In genomic region chr14:92121207-92121669, GRCh38 we compare ENCODE assay signal across 1 cellular context.
A peak's percentile ranks its signal among the peaks of the same experiment; 100 is the strongest.
TF ChIP-seq lines count a peak whose summit lies in the region.

No MANE protein-coding gene starts in this region.

TF ChIP-seq in HepG2, 621 proteins besides CTCF, POLR2A, EP300 and RAD21 (continues in another document):
- no peak for TF ChIP-seq USF2 (IDR thresholded peaks at IDR 0.05; ENCODE audit: low read depth, low read length)
- no peak for TF ChIP-seq USF2 (CRISPR knock-in tag; IDR thresholded peaks at IDR 0.05; ENCODE audit: borderline replicate concordance)
- no peak; the same call in 1 of the 2 replicates for TF ChIP-seq ZNF333 (CRISPR knock-in tag; IDR thresholded peaks at IDR 0.05; ENCODE audit: borderline replicate concordance)
- no peak for TF ChIP-seq ZNF329 (CRISPR knock-in tag; IDR thresholded peaks at IDR 0.05; ENCODE audit: low read depth)
- TF ChIP-seq SAP130 (CRISPR knock-in tag; IDR thresholded peaks at IDR 0.05; ENCODE audit: low read depth) = peak; percentile 62
- no peak for TF ChIP-seq ZBTB46 (CRISPR knock-in tag; IDR thresholded peaks at IDR 0.05; ENCODE audit: borderline replicate concordance)
- TF ChIP-seq SIN3A (IDR thresholded peaks at IDR 0.05; ENCODE audit: borderline replicate concordance, low read depth, low read length) = 0 out of 2 replicates have a peak, but pooled peaks have one; percentile 6
- 0 out of 2 replicates have a peak, but pooled peaks have one; percentile 0 for TF ChIP-seq MEIS2 (CRISPR knock-in tag; IDR thresholded peaks at IDR 0.05)
- no peak for TF ChIP-seq NFRKB (IDR thresholded peaks at IDR 0.05)
- TF ChIP-seq KMT2B (CRISPR knock-in tag; IDR thresholded peaks at IDR 0.05) = no peak
- no peak for TF ChIP-seq ZNF691 (CRISPR knock-in tag; IDR thresholded peaks at IDR 0.05; ENCODE audit: borderline replicate concordance, low read depth)
- TF ChIP-seq ZC3H13 (CRISPR knock-in tag; IDR thresholded peaks at IDR 0.05) = 0 out of 2 replicates have a peak, but pooled peaks have one; percentile 9
- TF ChIP-seq RFX5 (IDR thresholded peaks at IDR 0.05; ENCODE audit: low read depth, low read length) = no peak
- TF ChIP-seq ZNF75D (CRISPR knock-in tag; IDR thresholded peaks at IDR 0.05; ENCODE audit: borderline replicate concordance) = no peak
- TF ChIP-seq, protein P1, sequence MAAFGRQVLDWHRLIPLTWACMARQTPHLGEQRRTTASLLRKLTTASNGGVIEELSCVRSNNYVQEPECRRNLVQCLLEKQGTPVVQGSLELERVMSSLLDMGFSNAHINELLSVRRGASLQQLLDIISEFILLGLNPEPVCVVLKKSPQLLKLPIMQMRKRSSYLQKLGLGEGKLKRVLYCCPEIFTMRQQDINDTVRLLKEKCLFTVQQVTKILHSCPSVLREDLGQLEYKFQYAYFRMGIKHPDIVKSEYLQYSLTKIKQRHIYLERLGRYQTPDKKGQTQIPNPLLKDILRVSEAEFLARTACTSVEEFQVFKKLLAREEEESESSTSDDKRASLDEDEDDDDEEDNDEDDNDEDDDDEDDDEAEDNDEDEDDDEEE (CRISPR knock-in tag; IDR thresholded peaks at IDR 0.05) = no peak
- no peak for TF ChIP-seq ZNF431 (CRISPR knock-in tag; IDR thresholded peaks at IDR 0.05; ENCODE audit: borderline replicate concordance, low read depth)
- peak; percentile 10; the same call in 1 of the 2 replicates for TF ChIP-seq ZNF160 (CRISPR knock-in tag; IDR thresholded peaks at IDR 0.05)
- 0 out of 2 replicates have a peak, but pooled peaks have one; percentile 27 for TF ChIP-seq REXO4 (CRISPR knock-in tag; IDR thresholded peaks at IDR 0.05; ENCODE audit: borderline replicate concordance)
- peak; percentile 20 for TF ChIP-seq SRSF1 (optimal IDR thresholded peaks at IDR 0.05; ENCODE audit: low read depth, low read length)
- no peak for TF ChIP-seq ZNF180 (CRISPR knock-in tag; IDR thresholded peaks at IDR 0.05; ENCODE audit: borderline replicate concordance, low read depth)
- TF ChIP-seq PHF8 (CRISPR knock-in tag; IDR thresholded peaks at IDR 0.05) = peak; percentile 68
- TF ChIP-seq ZNF138 (CRISPR knock-in tag; IDR thresholded peaks at IDR 0.05; ENCODE audit: low read depth) = no peak
- no peak for TF ChIP-seq MTF1 (CRISPR knock-in tag; IDR thresholded peaks at IDR 0.05)
- no peak for TF ChIP-seq ZNF282 (IDR thresholded peaks at IDR 0.05; ENCODE audit: partially characterized antibody)
- TF ChIP-seq SPEN (CRISPR knock-in tag; IDR thresholded peaks at IDR 0.05; ENCODE audit: low read depth) = no peak
- no peak for TF ChIP-seq ZSCAN25 (CRISPR knock-in tag; IDR thresholded peaks at IDR 0.05)
- TF ChIP-seq ZNF317 (CRISPR knock-in tag; IDR thresholded peaks at IDR 0.05) = 0 out of 2 replicates have a peak, but pooled peaks have one; percentile 19
- TF ChIP-seq ZSCAN29 (CRISPR knock-in tag; conservative IDR thresholded peaks at IDR 0.05) = no peak
- TF ChIP-seq TSC22D2 (CRISPR knock-in tag; IDR thresholded peaks at IDR 0.05; ENCODE audit: borderline replicate concordance) = no peak
- no peak for TF ChIP-seq NONO (IDR thresholded peaks at IDR 0.05)
- TF ChIP-seq NONO (CRISPR knock-in tag; conservative IDR thresholded peaks at IDR 0.05) = peak; percentile 71; the same call in 1 of the 2 replicates
- 0 out of 2 replicates have a peak, but pooled peaks have one; percentile 13 for TF ChIP-seq MTA1 (CRISPR knock-in tag; IDR thresholded peaks at IDR 0.05; ENCODE audit: borderline replicate concordance)
- no peak for TF ChIP-seq ZFP82 (CRISPR knock-in tag; IDR thresholded peaks at IDR 0.05; ENCODE audit: borderline replicate concordance)
- 0 out of 2 replicates have a peak, but pooled peaks have one; percentile 44 for TF ChIP-seq ZFP36L1 (CRISPR knock-in tag; IDR thresholded peaks at IDR 0.05)
- no peak for TF ChIP-seq SRY (CRISPR knock-in tag; IDR thresholded peaks at IDR 0.05)
- TF ChIP-seq PHF5A (CRISPR knock-in tag; IDR thresholded peaks at IDR 0.05; ENCODE audit: low read depth, unreplicated experiment) = no peak
- TF ChIP-seq TFDP1 (CRISPR knock-in tag; IDR thresholded peaks at IDR 0.05; ENCODE audit: borderline replicate concordance) = no peak
- TF ChIP-seq ZNF749 (CRISPR knock-in tag; IDR thresholded peaks at IDR 0.05; ENCODE audit: borderline replicate concordance) = peak; percentile 27; the same call in 1 of the 2 replicates
- TF ChIP-seq ZBTB7A (CRISPR knock-in tag; IDR thresholded peaks at IDR 0.05) = 0 out of 2 replicates have a peak, but pooled peaks have one; percentile 46
- 0 out of 2 replicates have a peak, but pooled peaks have one; percentile 45 for TF ChIP-seq ARID2 (CRISPR knock-in tag; IDR thresholded peaks at IDR 0.05; ENCODE audit: borderline replicate concordance)
- TF ChIP-seq, protein P2, sequence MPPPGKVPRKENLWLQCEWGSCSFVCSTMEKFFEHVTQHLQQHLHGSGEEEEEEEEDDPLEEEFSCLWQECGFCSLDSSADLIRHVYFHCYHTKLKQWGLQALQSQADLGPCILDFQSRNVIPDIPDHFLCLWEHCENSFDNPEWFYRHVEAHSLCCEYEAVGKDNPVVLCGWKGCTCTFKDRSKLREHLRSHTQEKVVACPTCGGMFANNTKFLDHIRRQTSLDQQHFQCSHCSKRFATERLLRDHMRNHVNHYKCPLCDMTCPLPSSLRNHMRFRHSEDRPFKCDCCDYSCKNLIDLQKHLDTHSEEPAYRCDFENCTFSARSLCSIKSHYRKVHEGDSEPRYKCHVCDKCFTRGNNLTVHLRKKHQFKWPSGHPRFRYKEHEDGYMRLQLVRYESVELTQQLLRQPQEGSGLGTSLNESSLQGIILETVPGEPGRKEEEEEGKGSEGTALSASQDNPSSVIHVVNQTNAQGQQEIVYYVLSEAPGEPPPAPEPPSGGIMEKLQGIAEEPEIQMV (CRISPR knock-in tag; IDR thresholded peaks at IDR 0.05; ENCODE audit: low read depth) = no peak
- 0 out of 2 replicates have a peak, but pooled peaks have one; percentile 17 for TF ChIP-seq ZNF558 (CRISPR knock-in tag; IDR thresholded peaks at IDR 0.05; ENCODE audit: borderline replicate concordance)
- TF ChIP-seq ELK4 (CRISPR knock-in tag; IDR thresholded peaks at IDR 0.05; ENCODE audit: borderline replicate concordance) = no peak
- TF ChIP-seq ZNF768 (CRISPR knock-in tag; IDR thresholded peaks at IDR 0.05) = peak; percentile 30; the same call in 1 of the 2 replicates
- 0 out of 4 replicates have a peak, but pooled peaks of 1 of the 2 experiments have one; percentile 4 for TF ChIP-seq HMGXB4 (CRISPR knock-in tag; IDR thresholded peaks at IDR 0.05; ENCODE audit: borderline replicate concordance in 1 of 2, low read depth in 1 of 2)
- TF ChIP-seq, protein P3, sequence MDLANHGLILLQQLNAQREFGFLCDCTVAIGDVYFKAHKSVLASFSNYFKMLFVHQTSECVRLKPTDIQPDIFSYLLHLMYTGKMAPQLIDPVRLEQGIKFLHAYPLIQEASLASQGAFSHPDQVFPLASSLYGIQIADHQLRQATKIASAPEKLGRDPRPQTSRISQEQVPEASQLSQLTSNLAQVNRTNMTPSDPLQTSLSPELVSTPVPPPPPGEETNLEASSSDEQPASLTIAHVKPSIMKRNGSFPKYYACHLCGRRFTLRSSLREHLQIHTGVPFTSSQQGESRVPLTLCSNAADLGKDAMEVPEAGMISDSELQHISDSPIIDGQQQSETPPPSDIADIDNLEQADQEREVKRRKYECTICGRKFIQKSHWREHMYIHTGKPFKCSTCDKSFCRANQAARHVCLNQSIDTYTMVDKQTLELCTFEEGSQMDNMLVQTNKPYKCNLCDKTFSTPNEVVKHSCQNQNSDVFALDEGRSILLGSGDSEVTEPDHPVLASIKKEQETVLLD (CRISPR knock-in tag; IDR thresholded peaks at IDR 0.05; ENCODE audit: low read depth) = no peak
- TF ChIP-seq NFKB2 (CRISPR knock-in tag; IDR thresholded peaks at IDR 0.05; ENCODE audit: borderline replicate concordance) = 0 out of 2 replicates have a peak, but pooled peaks have one; percentile 19
- TF ChIP-seq ZNF136 (CRISPR knock-in tag; IDR thresholded peaks at IDR 0.05; ENCODE audit: low read depth) = 0 out of 2 replicates have a peak, but pooled peaks have one; percentile 20
- TF ChIP-seq ZNF432 (CRISPR knock-in tag; IDR thresholded peaks at IDR 0.05; ENCODE audit: borderline replicate concordance) = no peak
- TF ChIP-seq MXI1 (IDR thresholded peaks at IDR 0.05; ENCODE audit: borderline replicate concordance, low read depth, low read length) = no peak
- no peak for TF ChIP-seq ZNF570 (CRISPR knock-in tag; IDR thresholded peaks at IDR 0.05; ENCODE audit: borderline replicate concordance)
- TF ChIP-seq ZNF550 (CRISPR knock-in tag; IDR thresholded peaks at IDR 0.05; ENCODE audit: borderline replicate concordance) = no peak
